Comparison of ENCODE assay signal across 15 cellular contexts in the genomic region with DNA sequence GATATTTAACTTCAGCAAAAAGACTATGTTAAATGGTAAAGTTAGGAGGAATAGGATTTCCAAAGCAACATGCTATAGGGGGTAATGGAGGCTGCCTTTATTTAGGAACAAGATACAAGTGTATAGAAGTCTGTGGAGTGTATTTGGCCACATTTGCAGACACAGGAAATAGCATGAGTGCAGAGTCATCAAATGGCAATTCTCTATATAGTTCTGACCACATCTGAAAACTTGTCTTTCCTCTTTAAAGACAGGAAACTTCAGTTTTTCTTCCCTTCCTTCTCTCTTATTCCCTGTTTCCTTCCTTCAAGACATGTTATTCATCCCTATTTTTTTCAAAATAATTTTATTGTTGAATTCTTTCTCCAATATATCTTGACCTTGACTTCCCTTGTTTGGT.
"Had no signal": no experiment of that assay in that cellular context is flagged by ENCODE, and none has a peak within 500 bp of the region (broad histone marks: within the 10 kb centered on the region; RNA-seq: fewer than 3 reads in every experiment).

No MANE protein-coding gene starts in this region.

- H3K36me3 Mint-ChIP-seq: naive B cell; stimulated activated memory B cell treated with anti-CD40 and anti-IgM and Interleukin-4, amounts not matched to agents 10 μg/mL and 1 μg/mL and 100 μg/mL, for 72 hours had no signal

- H3K36me3 ChIP-seq: lower lobe of right lung, transverse colon had no signal

- H3K27ac Mint-ChIP-seq: activated CD8-positive, alpha-beta T cell treated with anti-CD3 and anti-CD28 coated beads for 36 hours; naive B cell; stimulated activated memory B cell treated with anti-CD40 and anti-IgM and Interleukin-4, amounts not matched to agents 10 μg/mL and 1 μg/mL and 100 μg/mL, for 72 hours had no signal

- ATAC-seq: activated CD8-positive, alpha-beta T cell treated with anti-CD3 and anti-CD28 coated beads for 36 hours; lower lobe of right lung; stimulated activated memory B cell treated with anti-CD40 and anti-IgM and Interleukin-4, amounts not matched to agents 10 μg/mL and 1 μg/mL and 100 μg/mL, for 72 hours had no signal

- H3K9me3 ChIP-seq: lower lobe of right lung, transverse colon had no signal

- H3K4me1 Mint-ChIP-seq: naive B cell; stimulated activated memory B cell treated with anti-CD40 and anti-IgM and Interleukin-4, amounts not matched to agents 10 μg/mL and 1 μg/mL and 100 μg/mL, for 72 hours had no signal

- H3K4me1 ChIP-seq: lower lobe of right lung, transverse colon had no signal

- H3K9me3 Mint-ChIP-seq: stimulated activated memory B cell treated with anti-CD40 and anti-IgM and Interleukin-4, amounts not matched to agents 10 μg/mL and 1 μg/mL and 100 μg/mL, for 72 hours had no signal

- H3K27ac ChIP-seq: coronary artery, epithelial cell of prostate, lower lobe of right lung, transverse colon, VCaP had no signal

- H3K4me3 Mint-ChIP-seq: activated CD8-positive, alpha-beta T cell treated with anti-CD3 and anti-CD28 coated beads for 36 hours; naive B cell; stimulated activated memory B cell treated with anti-CD40 and anti-IgM and Interleukin-4, amounts not matched to agents 10 μg/mL and 1 μg/mL and 100 μg/mL, for 72 hours had no signal

- H3K4me3 ChIP-seq: coronary artery, lower lobe of right lung, transverse colon had no signal

- DNase-seq: activated CD8-positive, alpha-beta memory T cell treated with anti-CD3 and anti-CD28 coated beads, Interleukin-2, amount 50 U/mL, for 4 hours; activated CD8-positive, alpha-beta T cell treated with anti-CD3 and anti-CD28 coated beads for 36 hours; activated naive CD4-positive, alpha-beta T cell; central memory CD4-positive, alpha-beta T cell; effector CD4-positive, alpha-beta T cell; hypothalamus; lower lobe of right lung; naive B cell; stimulated activated CD4-positive, alpha-beta T cell treated with anti-CD3 and anti-CD28 coated beads, Interleukin-1b, Interleukin-23, amount 100 ng/mL, for 48 hours; T-helper 1 cell; transverse colon had no signal

- H3K27me3 ChIP-seq: transverse colon had no signal

- H3K27me3 Mint-ChIP-seq: activated CD8-positive, alpha-beta T cell treated with anti-CD3 and anti-CD28 coated beads for 36 hours; stimulated activated memory B cell treated with anti-CD40 and anti-IgM and Interleukin-4, amounts not matched to agents 10 μg/mL and 1 μg/mL and 100 μg/mL, for 72 hours had no signal
